In genomic region chr1:161072751-161073449, GRCh38 we compare ENCODE assay signal across 21 cellular contexts. TPM values are rescaled to one million over a fixed set of nuclear protein-coding genes. Genes with fewer than 3 reads are reported as not detected.
DNase-seq lines count a peak whose midpoint lies in the region; ATAC-seq and TF ChIP-seq lines count a peak whose summit lies in the region.
"Had no signal": no experiment of that assay in that cellular context is flagged by ENCODE, and none has a peak within 500 bp of the region (broad histone marks: within the 10 kb centered on the region; RNA-seq: fewer than 3 reads in every experiment).

No MANE protein-coding gene starts in this region.

- H3K9me3 Mint-ChIP-seq in CD14-positive monocyte: peaks cover 0 to 2% (median 0%) of the 10 kb centered on the region in 7 donors
- no peaks in the 10 kb centered on the region for H3K9me3 Mint-ChIP-seq in neural crest cell
- H3K9me3 Mint-ChIP-seq: HFFc6 had no signal

- no peak overlapping the region for H2AFZ ChIP-seq in mammary epithelial cell (ENCODE audit: low read depth, low read length)

- H3K27me3 ChIP-seq in BLaER1 (no peaks in the 10 kb centered on the region), mammary epithelial cell (ENCODE audit: insufficient read depth, low read length) (no peaks in the 10 kb centered on the region)
- H3K27me3 ChIP-seq: colonic mucosa had no signal

- H3K36me3 ChIP-seq in BLaER1 (no peaks in the 10 kb centered on the region), mammary epithelial cell (ENCODE audit: insufficient read depth, low read length) (no peaks in the 10 kb centered on the region)
- H3K36me3 ChIP-seq: colonic mucosa, WERI-Rb-1 had no signal

- in situ Hi-C loops in mammary epithelial cell (cut with MboI; ENCODE audit: low sequenced_read_pairs in 2 of 2): no loop called here

- peaks cover 0 to 1% (median 0%) of the 10 kb centered on the region in 3 donors for H3K27me3 Mint-ChIP-seq in CD14-positive monocyte (ENCODE audit: low read depth in 3 of 3)
- peaks cover 3% of the 10 kb centered on the region for H3K27me3 Mint-ChIP-seq in neural crest cell (ENCODE audit: low read depth)

- H3K9me3 ChIP-seq in BLaER1 (no peaks in the 10 kb centered on the region), mammary epithelial cell (replicated peaks; ENCODE audit: insufficient read depth, low read length) (no peaks in the 10 kb centered on the region)
- H3K9me3 ChIP-seq: Caco-2, colonic mucosa had no signal

- H3K9ac ChIP-seq in BLaER1 (no peak overlapping the region), mammary epithelial cell (ENCODE audit: insufficient read depth, low read length) (no peak overlapping the region)

- peaks cover 27% of the 10 kb centered on the region for H3K4me1 ChIP-seq in BLaER1
- H3K4me1 ChIP-seq in mammary epithelial cell (ENCODE audit: insufficient read depth, low read length): peaks cover 45% of the 10 kb centered on the region
- H3K4me1 ChIP-seq: Caco-2, colonic mucosa had no signal

- peaks cover 32% of the 10 kb centered on the region for H3K4me1 Mint-ChIP-seq in CD14-positive monocyte
- H3K4me1 Mint-ChIP-seq in neural crest cell: peaks cover 24% of the 10 kb centered on the region

- H3K4me2 ChIP-seq in BLaER1: no peak overlapping the region
- peak overlapping the region; percentile 39 for H3K4me2 ChIP-seq in mammary epithelial cell (ENCODE audit: insufficient read depth, low read depth, low read length)

- BruUV-seq in mammary epithelial cell (replicated peaks; lab: Mats Ljungman, UMichigan): no TSS peak

- DNase-seq in CD14-positive monocyte (ENCODE audit: low spot score) (peak; percentile 36), mammary epithelial cell (no peak), neural crest cell (ENCODE audit: low read depth, low spot score) (peak; percentile 37), posterior vena cava (ENCODE audit: low spot score) (no peak), NCI-H1092 (lab: John Stamatoyannopoulos, UW) (no peak)
- DNase-seq: AML-193, DMS79 treated with DMSO at 0.1 percent for 48 hours, head of caudate nucleus, HFFc6, mesenchymal stem cell, NCI-H1105, NCI-H2029, NCI-H226, NCI-H774, posterior cingulate gyrus had no signal

- H3K36me3 Mint-ChIP-seq in CD14-positive monocyte (peaks cover 0 to 2% of the 10 kb centered on the region in 2 donors), neural crest cell (ENCODE audit: low read depth) (no peaks in the 10 kb centered on the region)

- WGBS in mammary epithelial cell (ENCODE audit: low coverage, missing lambda C conversion rate): 100% methylated on average over 13 of the region's 19 CpGs

- no peak for ATAC-seq in GM19351 (IDR thresholded peaks at IDR 0.05; ENCODE audit: unreplicated experiment)

- H3K27ac ChIP-seq in BLaER1 (0 out of 2 replicates have a peak overlapping the region, but pooled peaks have one; percentile 22), mammary epithelial cell (ENCODE audit: insufficient read depth, low read depth, low read length) (peak overlapping the region; percentile 86)
- H3K27ac ChIP-seq: colonic mucosa, WERI-Rb-1 had no signal

- dilution Hi-C loops in mammary epithelial cell (cut with HindIII; ENCODE audit: low sequenced_read_pairs): no loop called here

- no peak for TF ChIP-seq CTCF in CD14-positive monocyte (IDR thresholded peaks at IDR 0.05)
- no peak for TF ChIP-seq CTCF in mammary epithelial cell (conservative IDR thresholded peaks at IDR 0.05 in 1 of 2, IDR thresholded peaks at IDR 0.05 in 1 of 2; ENCODE audit: extremely low read depth in 1 of 2, insufficient read depth in 1 of 2, low read depth in 1 of 2, low read length in 2 of 2)
- no peak for TF ChIP-seq CTCF in neural crest cell (conservative IDR thresholded peaks at IDR 0.05)

- intact Hi-C loops in CD14-positive monocyte (cut with micrococcal nuclease) (loop anchor here (1.0 to 5.0 kb wide), 2 partner anchors 10 to 59 kb away; partner anchors contain the start of gene DEDD (in 1 of the 2)), mammary epithelial cell (cut with micrococcal nuclease) (loop anchor here (1.0 to 2.0 kb wide), 2 partner anchors 24 to 66 kb away; no protein-coding TSS in a partner anchor), posterior vena cava (cut with DNase I) (no loop called here)

- CTCF ChIA-PET in mammary epithelial cell (lab: Charles Lee; ENCODE audit: low non-redundant PET): no interaction called here

- H3K4me3 Mint-ChIP-seq in CD14-positive monocyte (no peak overlapping the region), neural crest cell (no peak overlapping the region)
- H3K4me3 Mint-ChIP-seq: HFFc6 had no signal

- no peaks in the 10 kb centered on the region for H3K79me2 ChIP-seq in mammary epithelial cell (ENCODE audit: insufficient read depth, low read length)

- H3K4me3 ChIP-seq in BLaER1 (no peak overlapping the region), mammary epithelial cell (replicated peaks in 1 of 3; ENCODE audit: insufficient read depth in 1 of 3, low read depth in 2 of 3, low read length in 3 of 3) (peak overlapping the region in 1 of 3 experiments; percentile 52)
- H3K4me3 ChIP-seq: colonic mucosa had no signal

- H3K27ac Mint-ChIP-seq in CD14-positive monocyte (peak overlapping the region in 1 of 7 donors; percentile 33), neural crest cell (ENCODE audit: unreplicated experiment) (peak overlapping the region; percentile 99)
- H3K27ac Mint-ChIP-seq: HFFc6 had no signal

- H4K20me1 ChIP-seq in BLaER1 (peaks cover 2% of the 10 kb centered on the region; the same call in 1 of the 2 replicates), mammary epithelial cell (ENCODE audit: insufficient read depth, low read length) (no peaks in the 10 kb centered on the region)

RNA-seq across cellular contexts. Expression of gene ARHGAP30, which starts 3.2 kb away (rescaled TPM):
- 100 to 1,000 TPM; 101 to 140 TPM for polyA plus RNA-seq in CD14-positive monocyte
- total RNA-seq in mammary epithelial cell: under 1 TPM; 0.17 to 0.26 TPM
- 0.03 TPM for polyA plus RNA-seq in mammary epithelial cell
- not detected for polyA minus RNA-seq in mammary epithelial cell
- not detected in 2 replicates for total RNA-seq in neural crest cell
- 10 to 100 TPM; 10.5 to 15.2 TPM for total RNA-seq in posterior vena cava
- total RNA-seq: Caco-2, HFFc6 had no signal

RNA-seq across cellular contexts. Expression of gene NECTIN4, which starts 16.5 kb away (rescaled TPM):
- polyA plus RNA-seq in CD14-positive monocyte: under 1 TPM in 1 of 2 donors, not detected in 1; 0.07 TPM
- 10 to 100 TPM in 1 of 2 donors, 1 to 10 TPM in 1; 5.6 to 13.2 TPM for total RNA-seq in mammary epithelial cell
- 5.5 TPM for polyA plus RNA-seq in mammary epithelial cell
- polyA minus RNA-seq in mammary epithelial cell: 53.4 TPM
- not detected in 2 replicates for total RNA-seq in neural crest cell
- under 1 TPM in 1 of 2 donors, not detected in 1; 0.19 TPM for total RNA-seq in posterior vena cava
- total RNA-seq: temporal lobe had no signal

RNA-seq across cellular contexts. Expression of gene KLHDC9, which starts 25.3 kb away (rescaled TPM):
- polyA plus RNA-seq in CD14-positive monocyte (not detected), mammary epithelial cell (1.7 TPM)
- total RNA-seq in mammary epithelial cell (1 to 10 TPM; 3.0 to 3.8 TPM), neural crest cell (8.0 and 9.1 TPM in 2 replicates), posterior vena cava (1 to 10 TPM; 2.4 to 4.2 TPM)
- polyA minus RNA-seq in mammary epithelial cell: not detected

RNA-seq across cellular contexts. Expression of gene USF1, which starts 27.1 kb away (rescaled TPM):
- polyA plus RNA-seq in CD14-positive monocyte: 10 to 100 TPM in 1 of 2 donors, 1 to 10 TPM in 1; 6.3 to 25.5 TPM
- 10 to 100 TPM; 31.8 to 40.7 TPM for total RNA-seq in mammary epithelial cell
- 19.8 TPM for polyA plus RNA-seq in mammary epithelial cell
- 81.0 TPM for polyA minus RNA-seq in mammary epithelial cell
- total RNA-seq in neural crest cell: 87.7 and 89.5 TPM in 2 replicates
- 10 to 100 TPM; 33.5 to 40.0 TPM for total RNA-seq in posterior vena cava

RNA-seq across cellular contexts. Expression of gene TSTD1, which starts 34.1 kb away (rescaled TPM):
- 10 to 100 TPM; 11.8 to 20.3 TPM for polyA plus RNA-seq in CD14-positive monocyte
- 10 to 100 TPM; 37.6 to 73.7 TPM for total RNA-seq in mammary epithelial cell
- 99.9 TPM for polyA plus RNA-seq in mammary epithelial cell
- 50.9 TPM for polyA minus RNA-seq in mammary epithelial cell
- total RNA-seq in neural crest cell: 6.7 and 7.2 TPM in 2 replicates
- total RNA-seq in posterior vena cava: 10 to 100 TPM in 1 of 2 donors, 1 to 10 TPM in 1; 4.5 to 12.5 TPM
- total RNA-seq: HFFc6 had no signal

Comparison
In these comparisons a context has a peak if more than half of its experiments do, and no peak if none do; other contexts are left out.
1. DNase-seq: peak in CD14-positive monocyte (single experiment) and neural crest cell (single experiment); none in mammary epithelial cell (single experiment), posterior vena cava (single experiment) and NCI-H1092 (single experiment).
2. RNA of gene ARHGAP30, which starts 3.2 kb away (total RNA-seq): 10.5 to 15.2 TPM in posterior vena cava; 0.17 to 0.26 TPM in mammary epithelial cell and not detected in neural crest cell; every median in the first group is over 4 times any median in the second.
3. intact Hi-C loops: an anchor here in CD14-positive monocyte (1.0 to 5.0 kb wide) and mammary epithelial cell (1.0 to 2.0 kb wide); none called in posterior vena cava.